17 cellular contexts compared by ENCODE assay signal in the genomic region with DNA sequence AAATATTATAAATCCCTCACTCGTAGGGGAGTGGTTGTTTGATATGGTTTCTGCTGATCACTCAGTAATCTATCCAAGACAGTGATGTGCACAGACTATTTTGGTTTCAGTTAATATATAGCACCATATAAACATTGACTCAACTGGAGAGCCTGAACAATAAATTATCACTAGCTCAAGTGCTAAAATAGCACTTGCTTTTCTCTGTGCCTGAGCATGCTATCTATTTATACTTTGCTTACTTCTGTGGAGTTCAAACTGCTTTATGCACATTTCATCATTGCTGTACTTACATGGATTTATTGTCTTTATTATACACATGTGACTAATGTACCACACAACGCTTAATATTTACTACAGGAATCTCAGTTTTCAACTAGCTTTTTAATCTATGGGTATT.
DNase-seq lines count a peak whose midpoint lies in the region; ATAC-seq and TF ChIP-seq lines count a peak whose summit lies in the region.
"Had no signal": no experiment of that assay in that cellular context is flagged by ENCODE, and none has a peak within 500 bp of the region (broad histone marks: within the 10 kb centered on the region; RNA-seq: fewer than 3 reads in every experiment).

No MANE protein-coding gene starts in this region.

- 37 to 73% methylated on average over 2 of the region's 2 CpGs for WGBS in sigmoid colon, 2 donors

- no peaks in the 10 kb centered on the region for H3K36me3 ChIP-seq in sigmoid colon
- H3K36me3 ChIP-seq: tibial nerve had no signal

- TF ChIP-seq CTCF in sigmoid colon (IDR thresholded peaks at IDR 0.05) (no peak), GM20000 (IDR thresholded peaks at IDR 0.05; ENCODE audit: extremely low read depth, missing control alignments) (no peak)

- peaks cover 40% of the 10 kb centered on the region for H3K36me3 Mint-ChIP-seq in activated CD8-positive, alpha-beta memory T cell treated with anti-CD3 and anti-CD28 coated beads, Interleukin-2, amount 10 ng/mL, durations not matched to agents 7 days and 5 days
- peaks cover 9% of the 10 kb centered on the region for H3K36me3 Mint-ChIP-seq in activated naive CD8-positive, alpha-beta T cell

- H3K4me1 Mint-ChIP-seq in activated CD8-positive, alpha-beta memory T cell treated with anti-CD3 and anti-CD28 coated beads, Interleukin-2, amount 10 ng/mL, durations not matched to agents 7 days and 5 days: peaks cover 86% of the 10 kb centered on the region
- H3K4me1 Mint-ChIP-seq in activated naive CD8-positive, alpha-beta T cell (ENCODE audit: low read depth): peaks cover 86% of the 10 kb centered on the region

- peak; percentile 9 to 47 (median 24) for TF ChIP-seq EP300 in sigmoid colon (IDR thresholded peaks at IDR 0.05)

- H3K27me3 Mint-ChIP-seq in activated CD8-positive, alpha-beta memory T cell treated with anti-CD3 and anti-CD28 coated beads, Interleukin-2, amount 10 ng/mL, durations not matched to agents 7 days and 5 days: no peaks in the 10 kb centered on the region
- H3K27me3 Mint-ChIP-seq in activated naive CD8-positive, alpha-beta T cell: no peaks in the 10 kb centered on the region
- H3K27me3 Mint-ChIP-seq: activated T-cell treated with anti-CD3 and anti-CD28 coated beads, Interleukin-2, amount 50 U/mL, for 24 hours had no signal

- ATAC-seq in activated CD8-positive, alpha-beta memory T cell treated with anti-CD3 and anti-CD28 coated beads, Interleukin-2, amount 10 ng/mL, durations not matched to agents 7 days and 5 days: no peak
- ATAC-seq in HG03378 (IDR thresholded peaks at IDR 0.05; ENCODE audit: unreplicated experiment): peak; percentile 31
- ATAC-seq in HG02870 (IDR thresholded peaks at IDR 0.05; ENCODE audit: unreplicated experiment): no peak
- ATAC-seq in HG02571 (IDR thresholded peaks at IDR 0.05; ENCODE audit: unreplicated experiment): no peak

- H3K27me3 ChIP-seq in sigmoid colon: no peaks in the 10 kb centered on the region
- H3K27me3 ChIP-seq: tibial nerve had no signal

- H3K4me3 Mint-ChIP-seq in activated CD8-positive, alpha-beta memory T cell treated with anti-CD3 and anti-CD28 coated beads, Interleukin-2, amount 10 ng/mL, durations not matched to agents 7 days and 5 days: no peak overlapping the region
- H3K4me3 Mint-ChIP-seq in activated naive CD8-positive, alpha-beta T cell: no peak overlapping the region
- H3K4me3 Mint-ChIP-seq: activated T-cell treated with anti-CD3 and anti-CD28 coated beads, Interleukin-2, amount 50 U/mL, for 24 hours had no signal

- peak overlapping the region; percentile 26 for H3K27ac Mint-ChIP-seq in activated CD8-positive, alpha-beta memory T cell treated with anti-CD3 and anti-CD28 coated beads, Interleukin-2, amount 10 ng/mL, durations not matched to agents 7 days and 5 days
- peak overlapping the region; percentile 5 for H3K27ac Mint-ChIP-seq in activated naive CD8-positive, alpha-beta T cell

- CTCF ChIA-PET in activated CD8-positive, alpha-beta memory T cell treated with anti-CD3 and anti-CD28 coated beads, Interleukin-2, amount 10 ng/mL, durations not matched to agents 7 days and 5 days (lab: Charles Lee): interaction anchor here (1.0 to 2.2 kb wide), 2 partner anchors 66 to 132 kb away, joined by 3 to 16 read pairs; partner anchors contain the start of gene BCL2

- intact Hi-C loops in sigmoid colon (cut with DNase I): loop anchor here (5.0 kb wide), 2 partner anchors 39 to 51 kb away; no protein-coding TSS in a partner anchor

- H3K4me3 ChIP-seq in sigmoid colon: no peak overlapping the region
- H3K4me3 ChIP-seq: tibial nerve had no signal

- H3K4me1 ChIP-seq in sigmoid colon: peaks cover 0 to 65% (median 54%) of the 10 kb centered on the region in 4 donors

- TF ChIP-seq POLR2A in sigmoid colon (IDR thresholded peaks at IDR 0.05): no peak

- no peaks in the 10 kb centered on the region for H3K9me3 ChIP-seq in sigmoid colon
- H3K9me3 ChIP-seq: tibial nerve had no signal

- H3K27ac ChIP-seq in sigmoid colon: peak overlapping the region in 2 of 4 donors; percentile 49 to 70
- H3K27ac ChIP-seq: tibial nerve, VCaP had no signal

- DNase-seq in activated CD8-positive, alpha-beta memory T cell treated with anti-CD3 and anti-CD28 coated beads, Interleukin-2, amount 10 ng/mL, durations not matched to agents 7 days and 5 days: no peak
- DNase-seq in activated CD8-positive, alpha-beta memory T cell treated with anti-CD3 and anti-CD28 coated beads, Interleukin-2, amount 50 U/mL, for 4 hours: no peak
- DNase-seq in sigmoid colon: no peak
- no peak for DNase-seq in GM20000 (ENCODE audit: low spot score)
- DNase-seq: activated T-cell treated with anti-CD3 and anti-CD28 coated beads, Interleukin-2, amount 50 U/mL, for 24 hours; anterior cingulate cortex; cortex of kidney; DMS 273 treated with DMSO at 0.1 percent for 48 hours; mammary epithelial cell; NCI-H1436 treated with DMSO at 0.1 percent for 48 hours; nucleus accumbens had no signal

- no peaks in the 10 kb centered on the region for H3K9me3 Mint-ChIP-seq in activated CD8-positive, alpha-beta memory T cell treated with anti-CD3 and anti-CD28 coated beads, Interleukin-2, amount 10 ng/mL, durations not matched to agents 7 days and 5 days (ENCODE audit: low read depth)
- H3K9me3 Mint-ChIP-seq in activated naive CD8-positive, alpha-beta T cell (ENCODE audit: low read depth): no peaks in the 10 kb centered on the region
- H3K9me3 Mint-ChIP-seq: activated T-cell treated with anti-CD3 and anti-CD28 coated beads, Interleukin-2, amount 50 U/mL, for 24 hours had no signal
